Comparison of ENCODE assay signal across 9 cellular contexts in the genomic region with DNA sequence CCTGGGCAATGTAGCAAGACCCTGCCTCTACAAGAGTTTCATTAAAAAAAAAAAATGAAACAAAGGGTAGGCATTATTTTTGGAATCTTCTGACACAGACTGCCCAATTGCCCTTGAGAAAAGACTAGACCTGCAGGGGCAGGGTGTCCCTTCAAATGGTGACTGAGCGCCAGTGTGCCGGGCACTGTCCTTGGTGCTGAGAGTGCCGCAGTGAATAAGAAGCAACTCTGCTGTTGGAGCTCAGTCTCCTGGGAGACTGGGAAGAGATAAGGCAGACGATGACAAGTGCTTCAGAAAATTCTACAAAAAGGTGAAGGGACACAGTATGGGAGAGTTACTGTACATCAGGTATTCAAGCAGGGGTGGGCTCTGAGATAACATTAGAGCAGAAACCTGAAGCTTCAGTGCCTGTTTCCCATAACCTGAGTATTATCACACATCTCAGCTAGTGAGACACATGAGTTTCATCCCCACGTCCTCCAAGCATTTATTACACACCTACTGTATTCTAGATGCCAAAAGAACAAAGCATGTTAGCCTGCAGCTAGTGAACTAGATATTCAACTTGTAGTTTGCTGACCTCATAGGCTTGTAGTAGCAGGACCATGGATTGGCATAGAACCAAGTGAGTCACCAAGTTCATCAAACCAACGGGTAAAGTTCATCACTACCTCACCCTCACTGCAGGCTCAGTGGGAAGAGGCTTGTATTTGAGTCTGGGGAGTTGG. TPM values are rescaled to one million over a fixed set of nuclear protein-coding genes. Genes with fewer than 3 reads are reported as not detected.
DNase-seq lines count a peak whose midpoint lies in the region; ATAC-seq and TF ChIP-seq lines count a peak whose summit lies in the region.
"Had no signal": no experiment of that assay in that cellular context is flagged by ENCODE, and none has a peak within 500 bp of the region (broad histone marks: within the 10 kb centered on the region; RNA-seq: fewer than 3 reads in every experiment).

No MANE protein-coding gene starts in this region.

- in situ Hi-C loops in astrocyte of the spinal cord (cut with HindIII; ENCODE audit: low sequenced_read_pairs), result no loop called here

- TF ChIP-seq CTCF in GM10248 (IDR thresholded peaks at IDR 0.05; ENCODE audit: control extremely low read depth, extremely low read depth, low read depth, missing control alignments) (no peak), astrocyte of the spinal cord (IDR thresholded peaks at IDR 0.05; ENCODE audit: low read depth, low read length) (no peak), lower lobe of right lung (IDR thresholded peaks at IDR 0.05) (no peak)

- H3K36me3 ChIP-seq in lower lobe of right lung, result no peaks in the 10 kb centered on the region

- H3K4me3 ChIP-seq in astrocyte of the spinal cord (ENCODE audit: low read depth, low read length) (no peak overlapping the region), lower lobe of right lung (no peak overlapping the region)
- H3K4me3 ChIP-seq: skin epidermis had no signal

- CTCF ChIA-PET in GM10248 (lab: Yijun Ruan, JAX), result interaction anchor here (1.0 to 2.0 kb wide), 4 partner anchors 8 to 124 kb away, joined by 3 to 8 read pairs (median 4); a partner anchor contains a TSS

- POLR2A ChIA-PET in GM10248 (lab: Yijun Ruan, JAX), result no interaction called here

- ATAC-seq in lower lobe of right lung (peak; percentile 29 to 44), GM18517 (IDR thresholded peaks at IDR 0.05; ENCODE audit: unreplicated experiment) (no peak), GM19452 (IDR thresholded peaks at IDR 0.05; ENCODE audit: unreplicated experiment) (no peak)

- H3K27ac ChIP-seq in lower lobe of right lung, result no peak overlapping the region
- H3K27ac ChIP-seq: skin epidermis had no signal

- no peaks in the 10 kb centered on the region for H3K27me3 ChIP-seq in lower lobe of right lung (ENCODE audit: low read depth)

- intact Hi-C loops in lower lobe of right lung (cut with DNase I), result no loop called here

- peak; percentile 47 for DNase-seq in GM10248 (ENCODE audit: extremely low spot score)
- DNase-seq in LoVo (ENCODE audit: low spot score), result peak; percentile 77
- peak; percentile 43 for DNase-seq in astrocyte of the spinal cord (ENCODE audit: low read depth, low spot score)
- DNase-seq in lower lobe of right lung, result no peak
- DNase-seq in NCI-H1694 treated with DMSO at 0.1 percent for 48 hours (lab: John Stamatoyannopoulos, UW), result no peak
- DNase-seq in C1 segment of cervical spinal cord (lab: John Stamatoyannopoulos, UW), result no peak

- H3K9me3 ChIP-seq in lower lobe of right lung, result no peaks in the 10 kb centered on the region

- H3K4me1 ChIP-seq in lower lobe of right lung, result no peaks in the 10 kb centered on the region

RNA-seq across cellular contexts. Expression of a gene that starts 18.4 kb away (rescaled TPM):
- total RNA-seq in lower lobe of right lung, result 959 TPM

Comparison
In these comparisons a context has a peak if more than half of its experiments do, and no peak if none do; other contexts are left out.
1. DNase-seq: peak in GM10248 (single experiment), LoVo (single experiment) and astrocyte of the spinal cord (single experiment); none in lower lobe of right lung (single experiment), NCI-H1694 treated with DMSO at 0.1 percent for 48 hours (single experiment) and C1 segment of cervical spinal cord (0 of 14).
2. ATAC-seq: peak in lower lobe of right lung (2 of 2); none in GM18517 (single experiment) and GM19452 (single experiment).